In genomic region chr5:24314106-24314505, GRCh38 we compare ENCODE assay signal across 25 cellular contexts.
DNase-seq lines count a peak whose midpoint lies in the region; ATAC-seq, FAIRE-seq and TF ChIP-seq lines count a peak whose summit lies in the region.
"Had no signal": no experiment of that assay in that cellular context is flagged by ENCODE, and none has a peak within 500 bp of the region (broad histone marks: within the 10 kb centered on the region; RNA-seq: fewer than 3 reads in every experiment).

No MANE protein-coding gene starts in this region.

- H3K9me3 Mint-ChIP-seq in stimulated activated effector memory CD8-positive, alpha-beta T cell treated with anti-CD3 and anti-CD28 coated beads, Interleukin-12 subunit alpha, Interleukin-12 subunit beta, amount 100 ng/mL, for 72 hours: peaks cover 14% of the 10 kb centered on the region

- H3K27ac ChIP-seq in right atrium auricular region (no peak overlapping the region), kidney (ENCODE audit: low read depth in 2 of 2, low read length in 2 of 2) (no peak overlapping the region)
- H3K27ac ChIP-seq: 22Rv1; A549; BLaER1 treated with 17β-estradiol and CSF1 and Interleukin-3, amounts not matched to agents 10 nM and 100 nM; C4-2B had no signal

- TF ChIP-seq CTCF in right atrium auricular region (IDR thresholded peaks at IDR 0.05): no peak
- no peak for TF ChIP-seq CTCF in kidney (IDR thresholded peaks at IDR 0.05; ENCODE audit: borderline replicate concordance, extremely low read depth, insufficient read depth)

- H3K9ac ChIP-seq in kidney (ENCODE audit: low read length in 2 of 2): no peak overlapping the region
- H3K9ac ChIP-seq: BLaER1 treated with 17β-estradiol and CSF1 and Interleukin-3, amounts not matched to agents 10 nM and 100 nM had no signal

- intact Hi-C loops in Right ventricle myocardium inferior (cut with DNase I): no loop called here
- intact Hi-C loops in kidney (cut with DNase I): no loop called here

- H3K4me1 Mint-ChIP-seq in stimulated activated effector memory CD8-positive, alpha-beta T cell treated with anti-CD3 and anti-CD28 coated beads, Interleukin-12 subunit alpha, Interleukin-12 subunit beta, amount 100 ng/mL, for 72 hours: no peaks in the 10 kb centered on the region
- H3K4me1 Mint-ChIP-seq: B cell; CD4-positive, CD25-positive, alpha-beta regulatory T cell; CD8-positive, alpha-beta memory T cell had no signal

- no peak for FAIRE-seq in kidney (lab: Jason Lieb, UNC)
- FAIRE-seq in RCC 7860 (lab: Jason Lieb, UNC): no peak
- FAIRE-seq: A549, GM12878, GM12892, GM18507 had no signal

- H3K9me3 ChIP-seq in right atrium auricular region: peaks cover 0 to 7% of the 10 kb centered on the region in 2 donors
- H3K9me3 ChIP-seq in kidney (ENCODE audit: control insufficient read depth in 1 of 2, low read length in 2 of 2): no peaks in the 10 kb centered on the region
- H3K9me3 ChIP-seq: A549 had no signal

- no peak for ATAC-seq in Right ventricle myocardium inferior
- ATAC-seq in stimulated activated effector memory CD8-positive, alpha-beta T cell treated with anti-CD3 and anti-CD28 coated beads, Interleukin-12 subunit alpha, Interleukin-12 subunit beta, amount 100 ng/mL, for 72 hours: no peak
- ATAC-seq: A549, GM12878 had no signal

- no peaks in the 10 kb centered on the region for H3K36me3 Mint-ChIP-seq in stimulated activated effector memory CD8-positive, alpha-beta T cell treated with anti-CD3 and anti-CD28 coated beads, Interleukin-12 subunit alpha, Interleukin-12 subunit beta, amount 100 ng/mL, for 72 hours
- H3K36me3 Mint-ChIP-seq: CD4-positive, alpha-beta memory T cell; CD4-positive, CD25-positive, alpha-beta regulatory T cell had no signal

- DNase-seq in Right ventricle myocardium inferior (ENCODE audit: missing footprints) (peak; percentile 7), right atrium auricular region (ENCODE audit: low spot score) (no peak), kidney (peak; percentile 45), RCC 7860 (ENCODE audit: low spot score) (no peak)
- DNase-seq in stimulated activated effector memory CD8-positive, alpha-beta T cell treated with anti-CD3 and anti-CD28 coated beads, Interleukin-12 subunit alpha, Interleukin-12 subunit beta, amount 100 ng/mL, for 72 hours (ENCODE audit: low spot score in 2 of 2): no peak
- DNase-seq: AML-193; CD4-positive, alpha-beta memory T cell; CD4-positive, CD25-positive, alpha-beta regulatory T cell; CD8-positive, alpha-beta memory T cell; COR-L47; DMS 273 treated with DMSO at 0.1 percent for 48 hours; DMS153; DMS53; DMS79; DND-41; EL; GDM1 had no signal

- no peaks in the 10 kb centered on the region for H3K27me3 ChIP-seq in right atrium auricular region
- H3K27me3 ChIP-seq: BLaER1 treated with 17β-estradiol and CSF1 and Interleukin-3, amounts not matched to agents 10 nM and 100 nM had no signal

- no peak overlapping the region for H3K27ac Mint-ChIP-seq in stimulated activated effector memory CD8-positive, alpha-beta T cell treated with anti-CD3 and anti-CD28 coated beads, Interleukin-12 subunit alpha, Interleukin-12 subunit beta, amount 100 ng/mL, for 72 hours
- H3K27ac Mint-ChIP-seq: B cell; CD4-positive, alpha-beta memory T cell; CD4-positive, CD25-positive, alpha-beta regulatory T cell had no signal

- no peak overlapping the region for H3K4me3 ChIP-seq in right atrium auricular region
- H3K4me3 ChIP-seq in kidney (ENCODE audit: low read length in 2 of 2): no peak overlapping the region
- H3K4me3 ChIP-seq: A549; BLaER1 treated with 17β-estradiol and CSF1 and Interleukin-3, amounts not matched to agents 10 nM and 100 nM; GM12878 had no signal

- H3K4me1 ChIP-seq in right atrium auricular region (no peaks in the 10 kb centered on the region), kidney (ENCODE audit: control insufficient read depth in 1 of 2, insufficient read depth in 1 of 2, low read depth in 1 of 2, low read length in 2 of 2) (no peaks in the 10 kb centered on the region)
- H3K4me1 ChIP-seq: A549; BLaER1 treated with 17β-estradiol and CSF1 and Interleukin-3, amounts not matched to agents 10 nM and 100 nM had no signal

- H3K36me3 ChIP-seq in right atrium auricular region (no peaks in the 10 kb centered on the region), kidney (ENCODE audit: control insufficient read depth in 1 of 2, insufficient read depth in 2 of 2, low read length in 2 of 2) (no peaks in the 10 kb centered on the region)
- H3K36me3 ChIP-seq: BLaER1 treated with 17β-estradiol and CSF1 and Interleukin-3, amounts not matched to agents 10 nM and 100 nM had no signal

- no peak overlapping the region for H3K4me3 Mint-ChIP-seq in stimulated activated effector memory CD8-positive, alpha-beta T cell treated with anti-CD3 and anti-CD28 coated beads, Interleukin-12 subunit alpha, Interleukin-12 subunit beta, amount 100 ng/mL, for 72 hours
- H3K4me3 Mint-ChIP-seq: B cell; CD4-positive, alpha-beta memory T cell; CD4-positive, CD25-positive, alpha-beta regulatory T cell; CD8-positive, alpha-beta memory T cell had no signal

Comparison
In these comparisons a context has a peak if more than half of its experiments do, and no peak if none do; other contexts are left out.
1. DNase-seq: peak in Right ventricle myocardium inferior (single experiment) and kidney (single experiment); none in right atrium auricular region (single experiment), stimulated activated effector memory CD8-positive, alpha-beta T cell treated with anti-CD3 and anti-CD28 coated beads, Interleukin-12 subunit alpha, Interleukin-12 subunit beta, amount 100 ng/mL, for 72 hours (0 of 2) and RCC 7860 (single experiment).